ENCODE assay signal across 12 cellular contexts in the genomic region with DNA sequence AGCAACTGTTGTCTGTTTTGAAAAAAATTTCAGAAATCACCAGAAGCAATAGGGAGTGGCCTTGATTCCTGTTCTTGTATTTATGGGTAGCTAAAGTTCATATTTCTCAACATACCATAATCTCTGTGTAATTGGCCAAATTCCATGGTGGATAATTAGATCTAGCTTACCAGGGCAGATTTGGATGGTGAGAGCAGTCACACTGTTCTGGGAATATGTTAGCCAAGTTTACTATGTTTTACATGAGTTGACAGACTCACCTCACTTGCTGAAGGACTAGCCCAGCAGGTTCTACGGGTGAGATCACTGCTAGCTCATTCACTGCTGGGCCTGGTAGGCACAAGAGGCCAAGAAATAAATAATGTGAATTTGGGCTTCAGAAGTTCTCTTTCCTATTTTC. TPM values are rescaled to one million over a fixed set of nuclear protein-coding genes. Genes with fewer than 3 reads are reported as not detected.
DNase-seq lines count a peak whose midpoint lies in the region; ATAC-seq, FAIRE-seq and TF ChIP-seq lines count a peak whose summit lies in the region.
"Had no signal": no experiment of that assay in that cellular context is flagged by ENCODE, and none has a peak within 500 bp of the region (broad histone marks: within the 10 kb centered on the region; RNA-seq: fewer than 3 reads in every experiment).

No MANE protein-coding gene starts in this region.

- POLR2A ChIA-PET in AG04449 (lab: Yijun Ruan, JAX): no interaction called here

- no peak for TF ChIP-seq RAD21 in Ishikawa (IDR thresholded peaks at IDR 0.05; ENCODE audit: low read depth)

- no peaks in the 10 kb centered on the region for H3K27me3 ChIP-seq in lower lobe of right lung (ENCODE audit: low read depth)

- peak; percentile 26 for DNase-seq in AG04449 (ENCODE audit: low read depth, low spot score)
- DNase-seq in choroid plexus epithelial cell (ENCODE audit: low read depth): peak; percentile 48
- DNase-seq in lower lobe of right lung: peak; percentile 60
- no peak for DNase-seq in RCC 7860 (ENCODE audit: low spot score)
- DNase-seq in effector CD8-positive, alpha-beta T cell (lab: John Stamatoyannopoulos, UW): no peak
- DNase-seq: activated CD8-positive, alpha-beta T cell treated with anti-CD3 and anti-CD28 coated beads, Interleukin-2, amount 10 ng/mL, durations not matched to agents 7 days and 5 days; NCI-H69; SW 1271 had no signal

- FAIRE-seq in RCC 7860 (lab: Jason Lieb, UNC): no peak

- TF ChIP-seq EP300 in Ishikawa (IDR thresholded peaks at IDR 0.05; ENCODE audit: borderline replicate concordance): no peak; the same call in 1 of the 2 replicates

- peaks cover 29% of the 10 kb centered on the region for H3K4me1 ChIP-seq in lower lobe of right lung

- ATAC-seq in lower lobe of right lung: peak; percentile 87 to 93
- ATAC-seq in HG03457 (IDR thresholded peaks at IDR 0.05; ENCODE audit: unreplicated experiment): no peak
- no peak for ATAC-seq in GM19035 (IDR thresholded peaks at IDR 0.05; ENCODE audit: unreplicated experiment)
- ATAC-seq: activated CD8-positive, alpha-beta T cell treated with anti-CD3 and anti-CD28 coated beads, Interleukin-2, amount 10 ng/mL, durations not matched to agents 7 days and 5 days had no signal

- H3K9me3 ChIP-seq in lower lobe of right lung: no peaks in the 10 kb centered on the region

- no peak overlapping the region for H3K27ac ChIP-seq in lower lobe of right lung

- no peak for TF ChIP-seq CTCF in AG04449 (IDR thresholded peaks at IDR 0.05; ENCODE audit: insufficient read depth, low read length, missing control alignments)
- TF ChIP-seq CTCF in choroid plexus epithelial cell (conservative IDR thresholded peaks at IDR 0.05; ENCODE audit: low read depth, low read length): no peak
- TF ChIP-seq CTCF in lower lobe of right lung (IDR thresholded peaks at IDR 0.05): no peak

- CTCF ChIA-PET in AG04449 (lab: Yijun Ruan, JAX): interaction anchor here (0.6 to 8.5 kb wide), 8 partner anchors 10 to 230 kb away, joined by 3 to 136 read pairs (median 22); partner anchors contain the start of gene CDKN2B

- H3K36me3 ChIP-seq in lower lobe of right lung: no peaks in the 10 kb centered on the region

- H3K4me3 ChIP-seq in AG04449 (ENCODE audit: low read depth, low read length) (no peak overlapping the region), choroid plexus epithelial cell (ENCODE audit: low read depth, low read length) (no peak overlapping the region), lower lobe of right lung (no peak overlapping the region)

- intact Hi-C loops in lower lobe of right lung (cut with DNase I): no loop called here

TF ChIP-seq in Ishikawa, 13 proteins besides CTCF, POLR2A, EP300 and RAD21:
- no peak; the same call in 1 of the 2 replicates for TF ChIP-seq MAX (IDR thresholded peaks at IDR 0.05)
- TF ChIP-seq TAF1 (IDR thresholded peaks at IDR 0.05; ENCODE audit: low read depth): no peak
- TF ChIP-seq TEAD4 (IDR thresholded peaks at IDR 0.05): peak; percentile 56; the same call in 1 of the 2 replicates
- peak; percentile 37; the same call in 1 of the 2 replicates for TF ChIP-seq YY1 (IDR thresholded peaks at IDR 0.05; ENCODE audit: low read depth)
- peak; percentile 70 for TF ChIP-seq NFIC (IDR thresholded peaks at IDR 0.05)
- TF ChIP-seq TCF12 (IDR thresholded peaks at IDR 0.05; ENCODE audit: low read depth): peak; percentile 79
- no peak for TF ChIP-seq CREB1 (IDR thresholded peaks at IDR 0.05; ENCODE audit: low read depth)
TF ChIP-seq in Ishikawa: peak in this region for 4.

RNA-seq across cellular contexts. Expression of gene CDKN2B, which starts 32.7 kb away (rescaled TPM):
- 17.9 TPM for total RNA-seq in lower lobe of right lung
- total RNA-seq: neural crest cell had no signal

RNA-seq across cellular contexts. Expression of gene CDKN2B-AS1, which starts 47.2 kb away (rescaled TPM):
- total RNA-seq in lower lobe of right lung: 2.4 TPM

RNA-seq across cellular contexts. Expression of gene CDKN2A, which starts 47.6 kb away (rescaled TPM):
- 8.4 TPM for total RNA-seq in lower lobe of right lung

Comparison
In these comparisons a context has a peak if more than half of its experiments do, and no peak if none do; other contexts are left out.
1. DNase-seq: peak in AG04449 (single experiment), choroid plexus epithelial cell (single experiment) and lower lobe of right lung (single experiment); none in RCC 7860 (single experiment) and effector CD8-positive, alpha-beta T cell (single experiment).
2. ATAC-seq: peak in lower lobe of right lung (2 of 2); none in HG03457 (single experiment) and GM19035 (single experiment).